Comparison of ENCODE assay signal across 20 cellular contexts in the genomic region with DNA sequence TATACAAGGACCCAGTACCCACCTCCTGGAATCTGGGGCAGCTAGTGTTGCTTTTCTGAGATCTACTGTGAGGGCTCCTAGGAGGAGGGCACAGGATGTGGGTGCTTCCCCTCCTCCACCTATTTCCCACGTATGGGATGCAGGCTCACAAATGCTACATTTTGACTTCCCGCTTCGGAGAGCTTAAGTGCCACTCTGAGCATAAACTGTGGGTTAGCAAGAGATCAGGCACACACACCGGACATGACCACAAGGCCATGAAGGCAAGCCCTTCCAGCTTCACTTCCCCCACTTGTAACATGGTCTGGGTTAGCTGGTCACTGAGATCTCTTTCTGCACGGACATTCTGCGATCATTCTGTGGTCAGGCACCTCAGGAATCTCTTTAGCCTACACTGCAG. TPM values are rescaled to one million over a fixed set of nuclear protein-coding genes. Genes with fewer than 3 reads are reported as not detected.
DNase-seq lines count a peak whose midpoint lies in the region; ATAC-seq and TF ChIP-seq lines count a peak whose summit lies in the region.
"Had no signal": no experiment of that assay in that cellular context is flagged by ENCODE, and none has a peak within 500 bp of the region (broad histone marks: within the 10 kb centered on the region; RNA-seq: fewer than 3 reads in every experiment).

No MANE protein-coding gene starts in this region.

- peak overlapping the region in 1 of 2 donors; percentile 59 for H3K4me3 Mint-ChIP-seq in CD14-positive monocyte
- no peak overlapping the region for H3K4me3 Mint-ChIP-seq in activated CD8-positive, alpha-beta T cell treated with anti-CD3 and anti-CD28 coated beads, Interleukin-2, amount 10 ng/mL, durations not matched to agents 7 days and 5 days

- DNase-seq in CD14-positive monocyte (ENCODE audit: low spot score), result peak; percentile 54
- DNase-seq in NOMO-1 treated with DMSO at 0.1 percent for 48 hours (lab: John Stamatoyannopoulos, UW; ENCODE audit: unreplicated experiment), result peak; percentile 47
- DNase-seq in pons (ENCODE audit: low spot score), result peak; percentile 54
- no peak for DNase-seq in body of pancreas
- DNase-seq in activated CD8-positive, alpha-beta T cell treated with anti-CD3 and anti-CD28 coated beads, Interleukin-2, amount 10 ng/mL, durations not matched to agents 7 days and 5 days, result no peak
- no peak for DNase-seq in epidermal melanocyte (ENCODE audit: insufficient read length, low spot score)
- DNase-seq: Caco-2, EL, NCI-H1048, NCI-H1436 treated with DMSO at 0.1 percent for 48 hours, NCI-H2029 treated with DMSO at 0.1 percent for 48 hours, NCI-H2171 treated with DMSO at 0.1 percent for 48 hours, NCI-H748 treated with DMSO at 0.1 percent for 48 hours had no signal

- H3K27me3 ChIP-seq in body of pancreas, result no peaks in the 10 kb centered on the region

- H3K9me3 Mint-ChIP-seq in CD14-positive monocyte, result peaks cover 0 to 9% (median 0%) of the 10 kb centered on the region in 7 donors
- H3K9me3 Mint-ChIP-seq in activated CD8-positive, alpha-beta T cell treated with anti-CD3 and anti-CD28 coated beads, Interleukin-2, amount 10 ng/mL, durations not matched to agents 7 days and 5 days (ENCODE audit: insufficient read depth), result no peaks in the 10 kb centered on the region

- H3K27ac ChIP-seq in cingulate gyrus (ENCODE audit: low read depth, low read length) (peak overlapping the region; percentile 2), body of pancreas (no peak overlapping the region)
- H3K27ac ChIP-seq: A549, C4-2B had no signal

- no peak for TF ChIP-seq POLR2A in body of pancreas (IDR thresholded peaks at IDR 0.05)

- ATAC-seq in body of pancreas (no peak), GM18519 (IDR thresholded peaks at IDR 0.05; ENCODE audit: low FRiP score, unreplicated experiment) (no peak)
- ATAC-seq in activated CD8-positive, alpha-beta T cell treated with anti-CD3 and anti-CD28 coated beads, Interleukin-2, amount 10 ng/mL, durations not matched to agents 7 days and 5 days, result no peak
- ATAC-seq: Panc1, Right ventricle myocardium inferior had no signal

- CTCF ChIA-PET in activated CD8-positive, alpha-beta T cell treated with anti-CD3 and anti-CD28 coated beads, Interleukin-2, amount 10 ng/mL, durations not matched to agents 7 days and 5 days (lab: Charles Lee), result no interaction called here

- peaks cover 8 to 14% (median 10%) of the 10 kb centered on the region in 3 donors for H3K27me3 Mint-ChIP-seq in CD14-positive monocyte (ENCODE audit: low read depth in 3 of 3)
- H3K27me3 Mint-ChIP-seq in activated CD8-positive, alpha-beta T cell treated with anti-CD3 and anti-CD28 coated beads, Interleukin-2, amount 10 ng/mL, durations not matched to agents 7 days and 5 days (ENCODE audit: low read depth), result peaks cover 9% of the 10 kb centered on the region

- peak overlapping the region; percentile 69 to 89 (median 85) for H3K27ac Mint-ChIP-seq in CD14-positive monocyte
- no peak overlapping the region for H3K27ac Mint-ChIP-seq in activated CD8-positive, alpha-beta T cell treated with anti-CD3 and anti-CD28 coated beads, Interleukin-2, amount 10 ng/mL, durations not matched to agents 7 days and 5 days

- no peak for TF ChIP-seq CTCF in CD14-positive monocyte (IDR thresholded peaks at IDR 0.05)
- TF ChIP-seq CTCF in body of pancreas (IDR thresholded peaks at IDR 0.05), result no peak

- no peaks in the 10 kb centered on the region for H3K9me3 ChIP-seq in body of pancreas
- H3K9me3 ChIP-seq: A549, HAP-1 had no signal

- H3K4me3 ChIP-seq in body of pancreas, result no peak overlapping the region
- H3K4me3 ChIP-seq: A549, HAP-1 had no signal

- H3K4me1 Mint-ChIP-seq in CD14-positive monocyte, result peaks cover 21% of the 10 kb centered on the region
- H3K4me1 Mint-ChIP-seq in activated CD8-positive, alpha-beta T cell treated with anti-CD3 and anti-CD28 coated beads, Interleukin-2, amount 10 ng/mL, durations not matched to agents 7 days and 5 days (ENCODE audit: low read depth), result no peaks in the 10 kb centered on the region

- POLR2A ChIA-PET in activated CD8-positive, alpha-beta T cell treated with anti-CD3 and anti-CD28 coated beads, Interleukin-2, amount 10 ng/mL, durations not matched to agents 7 days and 5 days (lab: Charles Lee), result no interaction called here

- WGBS in body of pancreas, 2 donors, result 70 to 75% methylated on average over 6 of the region's 6 CpGs

- H3K36me3 Mint-ChIP-seq in CD14-positive monocyte, result peaks cover 3 to 5% of the 10 kb centered on the region in 2 donors
- H3K36me3 Mint-ChIP-seq in activated CD8-positive, alpha-beta T cell treated with anti-CD3 and anti-CD28 coated beads, Interleukin-2, amount 10 ng/mL, durations not matched to agents 7 days and 5 days (ENCODE audit: low read depth), result no peaks in the 10 kb centered on the region

- H3K36me3 ChIP-seq in body of pancreas (replicated peaks in 1 of 2; ENCODE audit: insufficient read depth in 1 of 2, low read depth in 2 of 2), result no peaks in the 10 kb centered on the region
- H3K36me3 ChIP-seq: HAP-1 had no signal

- H3K4me1 ChIP-seq in body of pancreas, result peaks cover 8% of the 10 kb centered on the region
- H3K4me1 ChIP-seq: HAP-1 had no signal

- intact Hi-C loops in CD14-positive monocyte (cut with micrococcal nuclease), result loop anchor here in 1 of 2 donors (10.0 kb wide), 1 partner anchor 65 kb away; no protein-coding TSS in a partner anchor
- intact Hi-C loops in body of pancreas (cut with DNase I), result no loop called here

RNA-seq across cellular contexts. Expression of a gene that starts 15.7 kb away (rescaled TPM):
- polyA plus RNA-seq in CD14-positive monocyte, result not detected
- under 1 TPM in 1 of 2 donors, not detected in 1; 0.26 TPM for total RNA-seq in body of pancreas
- not detected for total RNA-seq in activated CD8-positive, alpha-beta T cell treated with anti-CD3 and anti-CD28 coated beads, Interleukin-2, amount 10 ng/mL, durations not matched to agents 7 days and 5 days
- total RNA-seq: Right ventricle myocardium inferior had no signal

Comparison
In these comparisons a context has a peak if more than half of its experiments do, and no peak if none do; other contexts are left out.
1. DNase-seq: peak in CD14-positive monocyte (single experiment), NOMO-1 treated with DMSO at 0.1 percent for 48 hours (single experiment) and pons (single experiment); none in body of pancreas (0 of 4), activated CD8-positive, alpha-beta T cell treated with anti-CD3 and anti-CD28 coated beads, Interleukin-2, amount 10 ng/mL, durations not matched to agents 7 days and 5 days (single experiment) and epidermal melanocyte (single experiment).